In the genomic region with DNA sequence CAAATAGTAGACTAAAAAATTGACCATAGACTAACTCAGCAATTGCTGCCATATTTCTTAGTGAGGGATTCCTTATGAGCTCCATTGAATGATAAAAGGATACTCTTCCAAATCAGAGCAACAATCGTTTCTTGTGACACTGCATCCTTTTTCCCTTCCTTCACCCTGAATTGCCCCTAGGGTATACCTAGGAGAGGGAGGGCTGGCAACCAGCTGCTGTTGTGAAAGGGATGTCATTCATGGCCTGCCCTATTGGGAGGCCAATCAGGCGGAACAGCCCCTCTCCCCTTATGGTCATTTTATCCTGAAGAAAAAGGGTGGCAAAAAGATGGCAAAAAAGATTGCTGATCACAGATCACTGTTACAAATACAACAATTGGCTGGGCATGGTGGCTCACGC, we compare ENCODE assay signal across 24 cellular contexts.
"Had no signal": no experiment of that assay in that cellular context is flagged by ENCODE, and none has a peak within 500 bp of the region (broad histone marks: within the 10 kb centered on the region; RNA-seq: fewer than 3 reads in every experiment).

No MANE protein-coding gene starts in this region.

- H3K27me3 ChIP-seq: colonic mucosa, esophagus squamous epithelium, gastrocnemius medialis, neutrophil, ovary, right atrium auricular region, spleen, upper lobe of right lung had no signal

- H3K4me1 Mint-ChIP-seq: endodermal cell, memory B cell had no signal

- H3K27me3 Mint-ChIP-seq: activated naive CD8-positive, alpha-beta T cell; activated T-cell treated with anti-CD3 and anti-CD28 coated beads, Interleukin-2, amount 50 U/mL, for 24 hours; activated T-helper 17 cell treated with anti-CD3 and anti-CD28 coated beads, Interleukin-2, amount 50 U/mL, for 72 hours; central memory CD8-positive, alpha-beta T cell had no signal

- H3K9me3 Mint-ChIP-seq: activated T-cell treated with anti-CD3 and anti-CD28 coated beads, Interleukin-2, amount 50 U/mL, for 24 hours; activated T-helper 17 cell treated with anti-CD3 and anti-CD28 coated beads, Interleukin-2, amount 50 U/mL, for 72 hours; central memory CD8-positive, alpha-beta T cell; endodermal cell; memory B cell; nephron had no signal

- H3K36me3 Mint-ChIP-seq: memory B cell had no signal

- H3K4me3 Mint-ChIP-seq: activated naive CD8-positive, alpha-beta T cell; activated T-cell treated with anti-CD3 and anti-CD28 coated beads, Interleukin-2, amount 50 U/mL, for 24 hours; activated T-helper 17 cell treated with anti-CD3 and anti-CD28 coated beads, Interleukin-2, amount 50 U/mL, for 72 hours; central memory CD8-positive, alpha-beta T cell; endodermal cell; memory B cell; nephron had no signal

- DNase-seq: activated CD4-positive, alpha-beta T cell treated with anti-CD3 and anti-CD28 coated beads, Interleukin-2, amount 50 U/mL, for 4 hours; activated CD8-positive, alpha-beta memory T cell treated with anti-CD3 and anti-CD28 coated beads for 24 hours; activated CD8-positive, alpha-beta memory T cell treated with anti-CD3 and anti-CD28 coated beads, Interleukin-2, amount 50 U/mL, for 4 hours; activated T-cell treated with anti-CD3 and anti-CD28 coated beads, Interleukin-2, amount 50 U/mL, for 24 hours; colonic mucosa; endodermal cell; esophagus squamous epithelium; gastrocnemius medialis; head of caudate nucleus; left cardiac atrium; ovary; psoas muscle; spleen; stimulated activated CD4-positive, alpha-beta T cell treated with anti-CD3 and anti-CD28 coated beads, Interleukin-4, amount 100 ng/mL, for 24 hours; stimulated activated naive CD4-positive, alpha-beta T cell treated with Interleukin-2 at 50 U/mL for 16 hours; T-helper 9 cell; upper lobe of right lung had no signal

- H3K4me3 ChIP-seq: colonic mucosa, esophagus squamous epithelium, gastrocnemius medialis, ovary, psoas muscle, right atrium auricular region, spleen, upper lobe of right lung had no signal

- H3K9me3 ChIP-seq: colonic mucosa, esophagus squamous epithelium, gastrocnemius medialis, neutrophil, ovary, psoas muscle, right atrium auricular region, spleen, upper lobe of right lung had no signal

- H3K4me1 ChIP-seq: colonic mucosa had no signal

- H3K36me3 ChIP-seq: colonic mucosa, esophagus squamous epithelium, gastrocnemius medialis, neutrophil, ovary, right atrium auricular region, upper lobe of right lung had no signal

- H3K27ac Mint-ChIP-seq: activated naive CD8-positive, alpha-beta T cell; activated T-cell treated with anti-CD3 and anti-CD28 coated beads, Interleukin-2, amount 50 U/mL, for 24 hours; activated T-helper 17 cell treated with anti-CD3 and anti-CD28 coated beads, Interleukin-2, amount 50 U/mL, for 72 hours; endodermal cell; memory B cell; nephron had no signal

- H3K27ac ChIP-seq: colonic mucosa, gastrocnemius medialis, neutrophil, ovary, psoas muscle, right atrium auricular region, spleen, upper lobe of right lung had no signal
